Comparison of ENCODE assay signal across 10 cellular contexts in the genomic region with DNA sequence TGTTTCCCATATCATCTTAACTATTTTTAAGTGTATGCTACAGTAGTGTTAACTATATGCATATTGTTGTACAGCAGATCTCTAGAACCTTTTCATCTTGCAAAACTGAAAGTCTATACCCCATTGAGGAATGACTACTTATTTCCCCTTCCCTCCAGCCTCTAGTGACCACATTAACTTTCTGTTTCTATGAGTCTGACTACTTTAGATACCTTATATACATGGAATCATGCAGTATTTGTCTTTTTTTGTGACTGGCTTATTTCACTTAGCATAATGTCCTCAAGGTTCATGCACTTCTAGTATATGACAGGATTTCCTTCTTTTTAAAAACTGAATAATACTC.
DNase-seq lines count a peak whose midpoint lies in the region; ATAC-seq lines count a peak whose summit lies in the region.
"Had no signal": no experiment of that assay in that cellular context is flagged by ENCODE, and none has a peak within 500 bp of the region (broad histone marks: within the 10 kb centered on the region; RNA-seq: fewer than 3 reads in every experiment).

No MANE protein-coding gene starts in this region.

- DNase-seq in activated CD4-positive, alpha-beta T cell treated with anti-CD3 and anti-CD28 coated beads, Interleukin-2, amount 10 ng/mL, durations not matched to agents 7 days and 5 days, result no peak
- DNase-seq in activated CD4-positive, alpha-beta T cell treated with anti-CD3 and anti-CD28 coated beads for 1 hour, result no peak
- DNase-seq in stimulated activated effector memory CD8-positive, alpha-beta T cell treated with anti-CD3 and anti-CD28 coated beads, Interleukin-12 subunit alpha, Interleukin-12 subunit beta, amount 100 ng/mL, for 72 hours (ENCODE audit: low spot score in 2 of 2), result no peak
- no peak for DNase-seq in NCI-H524 treated with DMSO at 0.1 percent for 48 hours (lab: John Stamatoyannopoulos, UW)
- no peak for DNase-seq in hippocampal formation (lab: John Stamatoyannopoulos, UW)
- no peak for DNase-seq in H7
- DNase-seq: effector CD4-positive, alpha-beta T cell had no signal

- H3K36me3 Mint-ChIP-seq in activated CD4-positive, alpha-beta T cell treated with anti-CD3 and anti-CD28 coated beads, Interleukin-2, amount 10 ng/mL, durations not matched to agents 7 days and 5 days (ENCODE audit: low read depth), result peaks cover 12% of the 10 kb centered on the region
- H3K36me3 Mint-ChIP-seq in stimulated activated effector memory CD8-positive, alpha-beta T cell treated with anti-CD3 and anti-CD28 coated beads, Interleukin-12 subunit alpha, Interleukin-12 subunit beta, amount 100 ng/mL, for 72 hours, result no peaks in the 10 kb centered on the region

- no peaks in the 10 kb centered on the region for H3K36me3 ChIP-seq in H7 (replicated peaks; ENCODE audit: control insufficient read depth, insufficient read depth, low read length)

- peaks cover 38% of the 10 kb centered on the region for H3K9me3 Mint-ChIP-seq in activated CD4-positive, alpha-beta T cell treated with anti-CD3 and anti-CD28 coated beads, Interleukin-2, amount 10 ng/mL, durations not matched to agents 7 days and 5 days
- no peaks in the 10 kb centered on the region for H3K9me3 Mint-ChIP-seq in stimulated activated effector memory CD8-positive, alpha-beta T cell treated with anti-CD3 and anti-CD28 coated beads, Interleukin-12 subunit alpha, Interleukin-12 subunit beta, amount 100 ng/mL, for 72 hours

- H3K27me3 Mint-ChIP-seq in activated CD4-positive, alpha-beta T cell treated with anti-CD3 and anti-CD28 coated beads, Interleukin-2, amount 10 ng/mL, durations not matched to agents 7 days and 5 days, result peaks cover 9% of the 10 kb centered on the region

- H3K27ac Mint-ChIP-seq in activated CD4-positive, alpha-beta T cell treated with anti-CD3 and anti-CD28 coated beads, Interleukin-2, amount 10 ng/mL, durations not matched to agents 7 days and 5 days, result peak overlapping the region; percentile 48
- peak overlapping the region; percentile 3 for H3K27ac Mint-ChIP-seq in stimulated activated effector memory CD8-positive, alpha-beta T cell treated with anti-CD3 and anti-CD28 coated beads, Interleukin-12 subunit alpha, Interleukin-12 subunit beta, amount 100 ng/mL, for 72 hours
- H3K27ac Mint-ChIP-seq: activated T-helper 2 cell treated with anti-CD3 and anti-CD28 coated beads, Interferon-gamma antibody, Interleukin-2, Interleukin-4, amounts not matched to agents 10 μg/mL and 5 μg/mL and 100 μg/mL, durations not matched to agents 14 hours and 24 hours and 36 hours had no signal

- H3K27me3 ChIP-seq in H7 (ENCODE audit: control insufficient read depth, insufficient read depth, low read length), result no peaks in the 10 kb centered on the region

- ATAC-seq in GM21786 (IDR thresholded peaks at IDR 0.05; ENCODE audit: unreplicated experiment) (peak; percentile 99), HG03378 (IDR thresholded peaks at IDR 0.05; ENCODE audit: unreplicated experiment) (peak; percentile 100)
- ATAC-seq in stimulated activated effector memory CD8-positive, alpha-beta T cell treated with anti-CD3 and anti-CD28 coated beads, Interleukin-12 subunit alpha, Interleukin-12 subunit beta, amount 100 ng/mL, for 72 hours, result peak; percentile 97

- POLR2A ChIA-PET in activated CD4-positive, alpha-beta T cell treated with anti-CD3 and anti-CD28 coated beads, Interleukin-2, amount 10 ng/mL, durations not matched to agents 7 days and 5 days (lab: Charles Lee), result no interaction called here

- no peak overlapping the region for H3K4me3 ChIP-seq in H7 (ENCODE audit: insufficient read depth, low read depth, low read length)

- CTCF ChIA-PET in activated CD4-positive, alpha-beta T cell treated with anti-CD3 and anti-CD28 coated beads, Interleukin-2, amount 10 ng/mL, durations not matched to agents 7 days and 5 days (lab: Charles Lee), result no interaction called here

- peaks cover 21% of the 10 kb centered on the region for H3K4me1 Mint-ChIP-seq in activated CD4-positive, alpha-beta T cell treated with anti-CD3 and anti-CD28 coated beads, Interleukin-2, amount 10 ng/mL, durations not matched to agents 7 days and 5 days
- H3K4me1 Mint-ChIP-seq in stimulated activated effector memory CD8-positive, alpha-beta T cell treated with anti-CD3 and anti-CD28 coated beads, Interleukin-12 subunit alpha, Interleukin-12 subunit beta, amount 100 ng/mL, for 72 hours, result peaks cover 18% of the 10 kb centered on the region

- H3K4me3 Mint-ChIP-seq in activated CD4-positive, alpha-beta T cell treated with anti-CD3 and anti-CD28 coated beads, Interleukin-2, amount 10 ng/mL, durations not matched to agents 7 days and 5 days, result no peak overlapping the region
- H3K4me3 Mint-ChIP-seq in stimulated activated effector memory CD8-positive, alpha-beta T cell treated with anti-CD3 and anti-CD28 coated beads, Interleukin-12 subunit alpha, Interleukin-12 subunit beta, amount 100 ng/mL, for 72 hours, result no peak overlapping the region
